ENCODE assay signal across 8 cellular contexts in the genomic region with DNA sequence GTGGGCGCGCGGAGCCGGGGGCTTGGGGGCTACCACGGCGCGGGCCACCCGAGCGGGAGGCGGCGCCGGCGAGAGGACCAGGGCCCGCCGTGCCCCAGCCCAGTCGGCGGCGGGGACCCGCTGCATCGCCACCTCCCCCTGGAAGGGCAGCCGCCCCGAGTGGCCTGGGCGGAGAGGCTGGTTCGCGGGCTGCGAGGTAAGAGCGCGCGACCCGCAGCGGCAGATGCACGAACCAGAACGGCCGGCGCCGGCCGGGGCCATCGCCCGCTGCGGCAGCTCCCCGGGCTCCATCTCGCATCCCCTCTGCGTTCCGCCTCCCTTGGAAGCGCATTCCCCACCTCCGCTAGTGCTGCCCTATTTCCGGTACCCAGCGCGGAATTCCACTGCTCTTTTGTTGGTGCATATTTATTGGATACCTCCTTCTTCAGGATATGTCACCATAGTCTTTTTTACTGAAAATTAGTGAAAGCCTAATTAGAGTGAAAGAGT.
A peak's percentile ranks its signal among the peaks of the same experiment; 100 is the strongest.
DNase-seq lines count a peak whose midpoint lies in the region; ATAC-seq lines count a peak whose summit lies in the region.

No MANE protein-coding gene starts in this region.

- H3K27ac Mint-ChIP-seq in T-helper 2 cell treated with Interferon-gamma antibody and Interleukin-4, amounts not matched to agents 5 μg/mL and 100 μg/mL, for 36 hours, result peak overlapping the region; percentile 84
- peak overlapping the region; percentile 86 for H3K27ac Mint-ChIP-seq in dendritic cell treated with granulocyte-macrophage colony-stimulating factor and Interleukin-4, amounts not matched to agents 40 ng/mL and 50 ng/mL, for 4 days

- H3K4me1 Mint-ChIP-seq in T-helper 2 cell treated with Interferon-gamma antibody and Interleukin-4, amounts not matched to agents 5 μg/mL and 100 μg/mL, for 36 hours (ENCODE audit: low read depth), result peaks cover 34% of the 10 kb centered on the region
- peaks cover 54% of the 10 kb centered on the region for H3K4me1 Mint-ChIP-seq in dendritic cell treated with granulocyte-macrophage colony-stimulating factor and Interleukin-4, amounts not matched to agents 40 ng/mL and 50 ng/mL, for 4 days (ENCODE audit: low read depth)

- peak overlapping the region; percentile 91 for H3K4me3 Mint-ChIP-seq in T-helper 2 cell treated with Interferon-gamma antibody and Interleukin-4, amounts not matched to agents 5 μg/mL and 100 μg/mL, for 36 hours
- H3K4me3 Mint-ChIP-seq in dendritic cell treated with granulocyte-macrophage colony-stimulating factor and Interleukin-4, amounts not matched to agents 40 ng/mL and 50 ng/mL, for 4 days, result peak overlapping the region; percentile 87

- ATAC-seq in GM21619 (IDR thresholded peaks at IDR 0.05; ENCODE audit: unreplicated experiment), result peak; percentile 26

- DNase-seq in DMS153 treated with DMSO at 0.1 percent for 48 hours (lab: John Stamatoyannopoulos, UW; ENCODE audit: unreplicated experiment) (peak; percentile 29), DMS153 (lab: John Stamatoyannopoulos, UW) (no peak), HuH-7 (ENCODE audit: low spot score) (peak; percentile 56), left kidney (ENCODE audit: low read depth, low spot score) (peak; percentile 88)
- no peak for DNase-seq in T-helper 2 cell treated with Interferon-gamma antibody and Interleukin-4, amounts not matched to agents 5 μg/mL and 100 μg/mL, for 36 hours (ENCODE audit: low spot score)
- DNase-seq in stimulated activated CD4-positive, alpha-beta T cell treated with anti-CD3 and anti-CD28 coated beads, Interleukin-4, amount 100 ng/mL, for 1 hour, result peak; percentile 21

- H3K36me3 Mint-ChIP-seq in T-helper 2 cell treated with Interferon-gamma antibody and Interleukin-4, amounts not matched to agents 5 μg/mL and 100 μg/mL, for 36 hours (ENCODE audit: low read depth), result peaks cover 12% of the 10 kb centered on the region
- H3K36me3 Mint-ChIP-seq in dendritic cell treated with granulocyte-macrophage colony-stimulating factor and Interleukin-4, amounts not matched to agents 40 ng/mL and 50 ng/mL, for 4 days (ENCODE audit: low read depth), result peaks cover 20% of the 10 kb centered on the region

- no peaks in the 10 kb centered on the region for H3K9me3 Mint-ChIP-seq in T-helper 2 cell treated with Interferon-gamma antibody and Interleukin-4, amounts not matched to agents 5 μg/mL and 100 μg/mL, for 36 hours
- no peaks in the 10 kb centered on the region for H3K9me3 Mint-ChIP-seq in dendritic cell treated with granulocyte-macrophage colony-stimulating factor and Interleukin-4, amounts not matched to agents 40 ng/mL and 50 ng/mL, for 4 days

- intact Hi-C loops in dendritic cell treated with granulocyte-macrophage colony-stimulating factor and Interleukin-4, amounts not matched to agents 40 ng/mL and 50 ng/mL, for 4 days (cut with micrococcal nuclease), result loop anchor here (5.0 kb wide), 1 partner anchor 584 kb away; the partner anchor contains the start of gene HERC3

- H3K27me3 Mint-ChIP-seq in T-helper 2 cell treated with Interferon-gamma antibody and Interleukin-4, amounts not matched to agents 5 μg/mL and 100 μg/mL, for 36 hours (ENCODE audit: low read depth), result peaks cover 19% of the 10 kb centered on the region
- H3K27me3 Mint-ChIP-seq in dendritic cell treated with granulocyte-macrophage colony-stimulating factor and Interleukin-4, amounts not matched to agents 40 ng/mL and 50 ng/mL, for 4 days, result peaks cover 9% of the 10 kb centered on the region

Comparison
In these comparisons a context has a peak if more than half of its experiments do, and no peak if none do; other contexts are left out.
1. DNase-seq: peak in DMS153 treated with DMSO at 0.1 percent for 48 hours (single experiment), HuH-7 (single experiment), left kidney (single experiment) and stimulated activated CD4-positive, alpha-beta T cell treated with anti-CD3 and anti-CD28 coated beads, Interleukin-4, amount 100 ng/mL, for 1 hour (single experiment); none in DMS153 (single experiment) and T-helper 2 cell treated with Interferon-gamma antibody and Interleukin-4, amounts not matched to agents 5 μg/mL and 100 μg/mL, for 36 hours (single experiment).